In genomic region chr11:75527938-75528845, GRCh38 we compare ENCODE assay signal across 13 cellular contexts. TPM values are rescaled to one million over a fixed set of nuclear protein-coding genes. Genes with fewer than 3 reads are reported as not detected.
DNase-seq lines count a peak whose midpoint lies in the region; ATAC-seq and TF ChIP-seq lines count a peak whose summit lies in the region.
"Had no signal": no experiment of that assay in that cellular context is flagged by ENCODE, and none has a peak within 500 bp of the region (broad histone marks: within the 10 kb centered on the region; RNA-seq: fewer than 3 reads in every experiment).

No MANE protein-coding gene starts in this region.

- CTCF ChIA-PET in Caco-2 (lab: Charles Lee) = interaction anchor here (0.5 to 0.7 kb wide), 3 partner anchors 83 to 263 kb away, joined by 3 read pairs; no protein-coding TSS in a partner anchor

- no peak for TF ChIP-seq CTCF in Caco-2 (IDR thresholded peaks at IDR 0.05; ENCODE audit: insufficient read depth in 1 of 2, low read depth in 1 of 2, low read length in 1 of 2, severe bottlenecking in 1 of 2, unreplicated experiment in 1 of 2)

- DNase-seq in Caco-2 (peak in 1 of 2 experiments; percentile 34), amniotic epithelial cell (ENCODE audit: low read depth) (peak; percentile 70), naive B cell (no peak), islet precursor cell (no peak), H4 (ENCODE audit: low spot score) (no peak)
- DNase-seq: BE2C; cortex of kidney; glutamatergic neuron; NCI-H82; stimulated activated CD4-positive, alpha-beta T cell treated with anti-CD3 and anti-CD28 coated beads, Interleukin-2, amount 100 ng/mL, for 48 hours had no signal

- peak overlapping the region in 3 of 11 experiments; percentile 11 to 32 (median 28); a peak in 2 of 22 replicates for H3K9ac ChIP-seq in BLaER1 treated with 17β-estradiol and CSF1 and Interleukin-3, amounts not matched to agents 10 nM and 100 nM

- H3K27me3 Mint-ChIP-seq in Caco-2 (ENCODE audit: insufficient read depth, unreplicated experiment) (no peaks in the 10 kb centered on the region), naive B cell (peaks cover 4 to 20% (median 8%) of the 10 kb centered on the region in 3 donors)

- H3K4me3 ChIP-seq in BLaER1 treated with 17β-estradiol and CSF1 and Interleukin-3, amounts not matched to agents 10 nM and 100 nM = no peak overlapping the region
- no peak overlapping the region for H3K4me3 ChIP-seq in Caco-2 (ENCODE audit: low read depth, low read length)
- H3K4me3 ChIP-seq: ascending aorta had no signal

- H3K27ac ChIP-seq in BLaER1 treated with 17β-estradiol and CSF1 and Interleukin-3, amounts not matched to agents 10 nM and 100 nM = no peak overlapping the region
- H3K27ac ChIP-seq: ascending aorta had no signal

- no TSS peak for BruUV-seq in Caco-2 (replicated peaks; lab: Mats Ljungman, UMichigan)

- ATAC-seq in naive B cell (ENCODE audit: low read depth in 2 of 2) (no peak), HG03045 (IDR thresholded peaks at IDR 0.05; ENCODE audit: unreplicated experiment) (no peak)

- H3K4me1 ChIP-seq in BLaER1 treated with 17β-estradiol and CSF1 and Interleukin-3, amounts not matched to agents 10 nM and 100 nM = peaks cover 34 to 83% (median 82%) of the 10 kb centered on the region in 10 experiments
- peaks cover 11% of the 10 kb centered on the region; the same call in 1 of the 2 replicates for H3K4me1 ChIP-seq in Caco-2
- H3K4me1 ChIP-seq: BE2C had no signal

- H3K36me3 Mint-ChIP-seq in Caco-2 (ENCODE audit: insufficient read depth, unreplicated experiment) = no peaks in the 10 kb centered on the region
- H3K36me3 Mint-ChIP-seq in naive B cell = no peaks in the 10 kb centered on the region

- H3K9me3 ChIP-seq in BLaER1 treated with 17β-estradiol and CSF1 and Interleukin-3, amounts not matched to agents 10 nM and 100 nM (replicated peaks in 1 of 11) = no peaks in the 10 kb centered on the region
- H3K9me3 ChIP-seq in Caco-2 = no peaks in the 10 kb centered on the region
- H3K9me3 ChIP-seq: ascending aorta, BE2C had no signal

- H3K27ac Mint-ChIP-seq in Caco-2 (ENCODE audit: unreplicated experiment) (no peak overlapping the region), naive B cell (peak overlapping the region in 1 of 6 donors; percentile 51)

- POLR2A ChIA-PET in Caco-2 (lab: Charles Lee) = interaction anchor here (0.6 kb wide), 1 partner anchor 90 kb away, joined by 7 read pairs; no protein-coding TSS in a partner anchor

- intact Hi-C loops in Caco-2 (cut with micrococcal nuclease; ENCODE audit: unreplicated experiment) = no loop called here

- no peaks in the 10 kb centered on the region for H3K36me3 ChIP-seq in BLaER1 treated with 17β-estradiol and CSF1 and Interleukin-3, amounts not matched to agents 10 nM and 100 nM
- H3K36me3 ChIP-seq in Caco-2 (ENCODE audit: control insufficient read depth, insufficient read depth, low read length) = no peaks in the 10 kb centered on the region
- H3K36me3 ChIP-seq: ascending aorta, BE2C had no signal

- H3K4me1 Mint-ChIP-seq in Caco-2 (ENCODE audit: low read depth, unreplicated experiment) (peaks cover 6% of the 10 kb centered on the region), naive B cell (peaks cover 32 to 45% (median 41%) of the 10 kb centered on the region in 3 donors)

- H3K27me3 ChIP-seq in BLaER1 treated with 17β-estradiol and CSF1 and Interleukin-3, amounts not matched to agents 10 nM and 100 nM = peaks cover 16 to 25% (median 25%) of the 10 kb centered on the region in 11 experiments
- no peaks in the 10 kb centered on the region for H3K27me3 ChIP-seq in Caco-2 (replicated peaks; ENCODE audit: control insufficient read depth, insufficient read depth, low read length)
- H3K27me3 ChIP-seq: ascending aorta had no signal

- H3K4me3 Mint-ChIP-seq in Caco-2 (ENCODE audit: unreplicated experiment) = peak overlapping the region; percentile 76
- H3K4me3 Mint-ChIP-seq in naive B cell = peak overlapping the region in 6 of 8 donors; percentile 29 to 87 (median 80)

- peak overlapping the region in 10 of 11 experiments; percentile 15 to 100 (median 96); a peak in 18 of 22 replicates for H3K4me2 ChIP-seq in BLaER1 treated with 17β-estradiol and CSF1 and Interleukin-3, amounts not matched to agents 10 nM and 100 nM

- H4K20me1 ChIP-seq in BLaER1 treated with 17β-estradiol and CSF1 and Interleukin-3, amounts not matched to agents 10 nM and 100 nM = peaks cover 0 to 21% (median 16%) of the 10 kb centered on the region in 11 experiments; a peak in 15 of 22 replicates

- no peaks in the 10 kb centered on the region for H3K9me3 Mint-ChIP-seq in Caco-2 (ENCODE audit: unreplicated experiment)
- H3K9me3 Mint-ChIP-seq in naive B cell = no peaks in the 10 kb centered on the region

RNA-seq across cellular contexts. Expression of gene GDPD5, which starts 2.5 kb away (rescaled TPM):
- 25.7 and 28.6 TPM in 2 replicates for total RNA-seq in Caco-2 (2022)
- polyA plus RNA-seq in naive B cell (ENCODE audit: low read depth in 6 of 6) = 1 to 10 TPM in 4 of 6 donors, under 1 TPM in 1, not detected in 1; 0.62 to 8.2 (median 2.2) TPM
- 6.8 and 8.0 TPM in 2 replicates for total RNA-seq in H4 (2014; rRNA removed; shearing (Covaris generic))

RNA-seq across cellular contexts. Expression of gene SERPINH1, which starts 33.9 kb away (rescaled TPM):
- 481 and 528 TPM in 2 replicates for total RNA-seq in Caco-2 (2022)
- 1 to 10 TPM in 2 of 6 donors, under 1 TPM in 3, not detected in 1; 0.40 to 1.4 (median 0.85) TPM for polyA plus RNA-seq in naive B cell (ENCODE audit: low read depth in 6 of 6)
- 986 and 1,416 TPM in 2 replicates for total RNA-seq in H4 (2014; rRNA removed; shearing (Covaris generic))
